In the genomic region with DNA sequence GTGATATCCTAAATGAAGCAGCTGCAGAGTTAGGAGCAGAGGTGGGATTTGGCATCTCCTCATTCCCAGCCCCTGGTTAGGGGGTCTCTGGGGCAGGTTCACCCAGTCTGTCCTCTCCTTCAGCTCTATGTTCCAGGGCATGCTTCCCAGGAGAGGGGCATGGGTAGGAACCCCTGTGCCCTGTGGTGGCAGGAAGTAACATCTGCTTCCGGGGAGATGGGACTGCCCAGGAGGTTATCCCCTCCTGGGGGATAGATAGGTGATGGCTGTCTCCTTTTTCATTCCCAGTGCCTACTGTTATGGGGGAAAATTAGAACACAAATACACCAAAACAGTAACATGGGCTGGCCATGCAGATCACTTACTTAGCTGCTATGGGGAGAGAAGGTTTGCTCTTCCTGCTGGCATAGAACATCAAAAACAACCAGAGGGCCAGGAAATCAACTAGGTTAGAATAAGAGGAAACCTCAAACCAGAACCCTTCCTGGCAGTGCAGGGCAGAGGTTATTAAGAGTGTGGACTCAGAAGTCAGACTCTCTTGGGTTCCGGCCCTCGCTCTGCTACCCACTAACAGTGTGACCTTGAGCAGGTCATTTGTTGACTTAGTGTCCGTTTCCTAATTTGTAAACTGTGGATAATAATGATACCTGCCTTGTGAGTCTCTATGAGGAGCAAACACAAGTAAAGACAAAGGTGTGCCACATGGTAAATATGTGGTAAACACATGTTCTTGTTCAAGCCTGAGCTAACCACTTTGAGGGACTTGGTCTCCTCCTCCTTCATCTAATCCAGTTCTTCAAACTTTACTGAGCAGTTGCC, we compare ENCODE assay signal across 1 cellular context.
TF ChIP-seq lines count a peak whose summit lies in the region.

No MANE protein-coding gene starts in this region.

TF ChIP-seq in HepG2, 621 proteins besides CTCF, POLR2A, EP300 and RAD21 (continued from another document and continues in another):
- TF ChIP-seq, protein P1, sequence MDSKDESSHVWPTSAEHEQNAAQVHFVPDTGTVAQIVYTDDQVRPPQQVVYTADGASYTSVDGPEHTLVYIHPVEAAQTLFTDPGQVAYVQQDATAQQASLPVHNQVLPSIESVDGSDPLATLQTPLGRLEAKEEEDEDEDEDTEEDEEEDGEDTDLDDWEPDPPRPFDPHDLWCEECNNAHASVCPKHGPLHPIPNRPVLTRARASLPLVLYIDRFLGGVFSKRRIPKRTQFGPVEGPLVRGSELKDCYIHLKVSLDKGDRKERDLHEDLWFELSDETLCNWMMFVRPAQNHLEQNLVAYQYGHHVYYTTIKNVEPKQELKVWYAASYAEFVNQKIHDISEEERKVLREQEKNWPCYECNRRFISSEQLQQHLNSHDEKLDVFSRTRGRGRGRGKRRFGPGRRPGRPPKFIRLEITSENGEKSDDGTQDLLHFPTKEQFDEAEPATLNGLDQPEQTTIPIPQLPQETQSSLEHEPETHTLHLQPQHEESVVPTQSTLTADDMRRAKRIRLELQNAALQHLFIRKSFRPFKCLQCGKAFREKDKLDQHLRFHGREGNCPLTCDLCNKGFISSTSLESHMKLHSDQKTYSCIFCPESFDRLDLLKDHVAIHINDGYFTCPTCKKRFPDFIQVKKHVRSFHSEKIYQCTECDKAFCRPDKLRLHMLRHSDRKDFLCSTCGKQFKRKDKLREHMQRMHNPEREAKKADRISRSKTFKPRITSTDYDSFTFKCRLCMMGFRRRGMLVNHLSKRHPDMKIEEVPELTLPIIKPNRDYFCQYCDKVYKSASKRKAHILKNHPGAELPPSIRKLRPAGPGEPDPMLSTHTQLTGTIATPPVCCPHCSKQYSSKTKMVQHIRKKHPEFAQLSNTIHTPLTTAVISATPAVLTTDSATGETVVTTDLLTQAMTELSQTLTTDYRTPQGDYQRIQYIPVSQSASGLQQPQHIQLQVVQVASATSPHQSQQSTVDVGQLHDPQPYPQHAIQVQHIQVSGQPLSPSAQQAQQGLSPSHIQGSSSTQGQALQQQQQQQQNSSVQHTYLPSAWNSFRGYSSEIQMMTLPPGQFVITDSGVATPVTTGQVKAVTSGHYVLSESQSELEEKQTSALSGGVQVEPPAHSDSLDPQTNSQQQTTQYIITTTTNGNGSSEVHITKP (CRISPR knock-in tag; IDR thresholded peaks at IDR 0.05; ENCODE audit: low read depth): no peak
- TF ChIP-seq MED1 (CRISPR knock-in tag; IDR thresholded peaks at IDR 0.05): 0 out of 2 replicates have a peak, but pooled peaks have one; percentile 16
- TF ChIP-seq LCORL (IDR thresholded peaks at IDR 0.05): no peak
- TF ChIP-seq LCORL (CRISPR knock-in tag; IDR thresholded peaks at IDR 0.05): no peak
- TF ChIP-seq, protein P2, sequence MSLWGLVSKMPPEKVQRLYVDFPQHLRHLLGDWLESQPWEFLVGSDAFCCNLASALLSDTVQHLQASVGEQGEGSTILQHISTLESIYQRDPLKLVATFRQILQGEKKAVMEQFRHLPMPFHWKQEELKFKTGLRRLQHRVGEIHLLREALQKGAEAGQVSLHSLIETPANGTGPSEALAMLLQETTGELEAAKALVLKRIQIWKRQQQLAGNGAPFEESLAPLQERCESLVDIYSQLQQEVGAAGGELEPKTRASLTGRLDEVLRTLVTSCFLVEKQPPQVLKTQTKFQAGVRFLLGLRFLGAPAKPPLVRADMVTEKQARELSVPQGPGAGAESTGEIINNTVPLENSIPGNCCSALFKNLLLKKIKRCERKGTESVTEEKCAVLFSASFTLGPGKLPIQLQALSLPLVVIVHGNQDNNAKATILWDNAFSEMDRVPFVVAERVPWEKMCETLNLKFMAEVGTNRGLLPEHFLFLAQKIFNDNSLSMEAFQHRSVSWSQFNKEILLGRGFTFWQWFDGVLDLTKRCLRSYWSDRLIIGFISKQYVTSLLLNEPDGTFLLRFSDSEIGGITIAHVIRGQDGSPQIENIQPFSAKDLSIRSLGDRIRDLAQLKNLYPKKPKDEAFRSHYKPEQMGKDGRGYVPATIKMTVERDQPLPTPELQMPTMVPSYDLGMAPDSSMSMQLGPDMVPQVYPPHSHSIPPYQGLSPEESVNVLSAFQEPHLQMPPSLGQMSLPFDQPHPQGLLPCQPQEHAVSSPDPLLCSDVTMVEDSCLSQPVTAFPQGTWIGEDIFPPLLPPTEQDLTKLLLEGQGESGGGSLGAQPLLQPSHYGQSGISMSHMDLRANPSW (CRISPR knock-in tag; IDR thresholded peaks at IDR 0.05; ENCODE audit: borderline replicate concordance): no peak
- no peak for TF ChIP-seq TBP (CRISPR knock-in tag; IDR thresholded peaks at IDR 0.05)
- TF ChIP-seq, protein P3, sequence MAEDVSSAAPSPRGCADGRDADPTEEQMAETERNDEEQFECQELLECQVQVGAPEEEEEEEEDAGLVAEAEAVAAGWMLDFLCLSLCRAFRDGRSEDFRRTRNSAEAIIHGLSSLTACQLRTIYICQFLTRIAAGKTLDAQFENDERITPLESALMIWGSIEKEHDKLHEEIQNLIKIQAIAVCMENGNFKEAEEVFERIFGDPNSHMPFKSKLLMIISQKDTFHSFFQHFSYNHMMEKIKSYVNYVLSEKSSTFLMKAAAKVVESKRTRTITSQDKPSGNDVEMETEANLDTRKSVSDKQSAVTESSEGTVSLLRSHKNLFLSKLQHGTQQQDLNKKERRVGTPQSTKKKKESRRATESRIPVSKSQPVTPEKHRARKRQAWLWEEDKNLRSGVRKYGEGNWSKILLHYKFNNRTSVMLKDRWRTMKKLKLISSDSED (CRISPR knock-in tag; IDR thresholded peaks at IDR 0.05): no peak
- TF ChIP-seq, protein P4, sequence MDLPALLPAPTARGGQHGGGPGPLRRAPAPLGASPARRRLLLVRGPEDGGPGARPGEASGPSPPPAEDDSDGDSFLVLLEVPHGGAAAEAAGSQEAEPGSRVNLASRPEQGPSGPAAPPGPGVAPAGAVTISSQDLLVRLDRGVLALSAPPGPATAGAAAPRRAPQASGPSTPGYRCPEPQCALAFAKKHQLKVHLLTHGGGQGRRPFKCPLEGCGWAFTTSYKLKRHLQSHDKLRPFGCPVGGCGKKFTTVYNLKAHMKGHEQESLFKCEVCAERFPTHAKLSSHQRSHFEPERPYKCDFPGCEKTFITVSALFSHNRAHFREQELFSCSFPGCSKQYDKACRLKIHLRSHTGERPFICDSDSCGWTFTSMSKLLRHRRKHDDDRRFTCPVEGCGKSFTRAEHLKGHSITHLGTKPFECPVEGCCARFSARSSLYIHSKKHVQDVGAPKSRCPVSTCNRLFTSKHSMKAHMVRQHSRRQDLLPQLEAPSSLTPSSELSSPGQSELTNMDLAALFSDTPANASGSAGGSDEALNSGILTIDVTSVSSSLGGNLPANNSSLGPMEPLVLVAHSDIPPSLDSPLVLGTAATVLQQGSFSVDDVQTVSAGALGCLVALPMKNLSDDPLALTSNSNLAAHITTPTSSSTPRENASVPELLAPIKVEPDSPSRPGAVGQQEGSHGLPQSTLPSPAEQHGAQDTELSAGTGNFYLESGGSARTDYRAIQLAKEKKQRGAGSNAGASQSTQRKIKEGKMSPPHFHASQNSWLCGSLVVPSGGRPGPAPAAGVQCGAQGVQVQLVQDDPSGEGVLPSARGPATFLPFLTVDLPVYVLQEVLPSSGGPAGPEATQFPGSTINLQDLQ (CRISPR knock-in tag; IDR thresholded peaks at IDR 0.05): no peak
- no peak for TF ChIP-seq ZFP62 (CRISPR knock-in tag; IDR thresholded peaks at IDR 0.05)
- no peak for TF ChIP-seq ZNF777 (CRISPR knock-in tag; IDR thresholded peaks at IDR 0.05)
- no peak for TF ChIP-seq ZMYM4 (CRISPR knock-in tag; IDR thresholded peaks at IDR 0.05)
- TF ChIP-seq TCF7L2 (IDR thresholded peaks at IDR 0.05; ENCODE audit: low read depth, low read length): no peak
- no peak for TF ChIP-seq ISL2 (CRISPR knock-in tag; IDR thresholded peaks at IDR 0.05)
- no peak for TF ChIP-seq HIVEP1 (CRISPR knock-in tag; IDR thresholded peaks at IDR 0.05)
- TF ChIP-seq KDM3A (CRISPR knock-in tag; IDR thresholded peaks at IDR 0.05; ENCODE audit: low read depth): no peak
- TF ChIP-seq FOXP1 (IDR thresholded peaks at IDR 0.05): no peak
- peak; percentile 75 for TF ChIP-seq FOXP1 (CRISPR knock-in tag; IDR thresholded peaks at IDR 0.05)
- TF ChIP-seq SMAD3 (CRISPR knock-in tag; IDR thresholded peaks at IDR 0.05): no peak
- no peak for TF ChIP-seq ZNF556 (CRISPR knock-in tag; IDR thresholded peaks at IDR 0.05; ENCODE audit: borderline replicate concordance)
- no peak for TF ChIP-seq ZEB1 (IDR thresholded peaks at IDR 0.05; ENCODE audit: insufficient replicate concordance, low read depth)
- TF ChIP-seq TEAD2 (CRISPR knock-in tag; IDR thresholded peaks at IDR 0.05): no peak
- TF ChIP-seq, protein P5, sequence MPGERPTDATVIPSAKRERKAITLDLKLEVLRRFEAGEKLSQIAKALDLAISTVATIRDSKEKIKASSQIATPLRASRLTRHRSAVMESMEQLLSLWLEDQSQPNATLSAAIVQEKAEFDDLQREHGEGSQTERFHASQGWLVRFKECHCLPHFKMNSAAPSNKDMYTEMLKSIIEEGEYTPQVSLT (CRISPR knock-in tag; IDR thresholded peaks at IDR 0.05; ENCODE audit: borderline replicate concordance, low read depth): no peak
- TF ChIP-seq ZBTB7A (CRISPR knock-in tag; IDR thresholded peaks at IDR 0.05): no peak
- TF ChIP-seq MAZ (IDR thresholded peaks at IDR 0.05; ENCODE audit: borderline replicate concordance, low read depth, low read length): no peak
- TF ChIP-seq MAZ (CRISPR knock-in tag; IDR thresholded peaks at IDR 0.05; ENCODE audit: low read depth): no peak
- no peak for TF ChIP-seq ADNP (CRISPR knock-in tag; IDR thresholded peaks at IDR 0.05)
- TF ChIP-seq, protein P6, sequence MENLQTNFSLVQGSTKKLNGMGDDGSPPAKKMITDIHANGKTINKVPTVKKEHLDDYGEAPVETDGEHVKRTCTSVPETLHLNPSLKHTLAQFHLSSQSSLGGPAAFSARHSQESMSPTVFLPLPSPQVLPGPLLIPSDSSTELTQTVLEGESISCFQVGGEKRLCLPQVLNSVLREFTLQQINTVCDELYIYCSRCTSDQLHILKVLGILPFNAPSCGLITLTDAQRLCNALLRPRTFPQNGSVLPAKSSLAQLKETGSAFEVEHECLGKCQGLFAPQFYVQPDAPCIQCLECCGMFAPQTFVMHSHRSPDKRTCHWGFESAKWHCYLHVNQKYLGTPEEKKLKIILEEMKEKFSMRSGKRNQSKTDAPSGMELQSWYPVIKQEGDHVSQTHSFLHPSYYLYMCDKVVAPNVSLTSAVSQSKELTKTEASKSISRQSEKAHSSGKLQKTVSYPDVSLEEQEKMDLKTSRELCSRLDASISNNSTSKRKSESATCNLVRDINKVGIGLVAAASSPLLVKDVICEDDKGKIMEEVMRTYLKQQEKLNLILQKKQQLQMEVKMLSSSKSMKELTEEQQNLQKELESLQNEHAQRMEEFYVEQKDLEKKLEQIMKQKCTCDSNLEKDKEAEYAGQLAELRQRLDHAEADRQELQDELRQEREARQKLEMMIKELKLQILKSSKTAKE (CRISPR knock-in tag; IDR thresholded peaks at IDR 0.05; ENCODE audit: borderline replicate concordance): no peak
- TF ChIP-seq DNMT1 (CRISPR knock-in tag; IDR thresholded peaks at IDR 0.05): no peak
- TF ChIP-seq, protein P7, sequence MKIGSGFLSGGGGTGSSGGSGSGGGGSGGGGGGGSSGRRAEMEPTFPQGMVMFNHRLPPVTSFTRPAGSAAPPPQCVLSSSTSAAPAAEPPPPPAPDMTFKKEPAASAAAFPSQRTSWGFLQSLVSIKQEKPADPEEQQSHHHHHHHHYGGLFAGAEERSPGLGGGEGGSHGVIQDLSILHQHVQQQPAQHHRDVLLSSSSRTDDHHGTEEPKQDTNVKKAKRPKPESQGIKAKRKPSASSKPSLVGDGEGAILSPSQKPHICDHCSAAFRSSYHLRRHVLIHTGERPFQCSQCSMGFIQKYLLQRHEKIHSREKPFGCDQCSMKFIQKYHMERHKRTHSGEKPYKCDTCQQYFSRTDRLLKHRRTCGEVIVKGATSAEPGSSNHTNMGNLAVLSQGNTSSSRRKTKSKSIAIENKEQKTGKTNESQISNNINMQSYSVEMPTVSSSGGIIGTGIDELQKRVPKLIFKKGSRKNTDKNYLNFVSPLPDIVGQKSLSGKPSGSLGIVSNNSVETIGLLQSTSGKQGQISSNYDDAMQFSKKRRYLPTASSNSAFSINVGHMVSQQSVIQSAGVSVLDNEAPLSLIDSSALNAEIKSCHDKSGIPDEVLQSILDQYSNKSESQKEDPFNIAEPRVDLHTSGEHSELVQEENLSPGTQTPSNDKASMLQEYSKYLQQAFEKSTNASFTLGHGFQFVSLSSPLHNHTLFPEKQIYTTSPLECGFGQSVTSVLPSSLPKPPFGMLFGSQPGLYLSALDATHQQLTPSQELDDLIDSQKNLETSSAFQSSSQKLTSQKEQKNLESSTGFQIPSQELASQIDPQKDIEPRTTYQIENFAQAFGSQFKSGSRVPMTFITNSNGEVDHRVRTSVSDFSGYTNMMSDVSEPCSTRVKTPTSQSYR (CRISPR knock-in tag; IDR thresholded peaks at IDR 0.05; ENCODE audit: borderline replicate concordance): no peak
- no peak for TF ChIP-seq ZNF570 (CRISPR knock-in tag; IDR thresholded peaks at IDR 0.05; ENCODE audit: borderline replicate concordance)
- TF ChIP-seq CHCHD3 (CRISPR knock-in tag; IDR thresholded peaks at IDR 0.05): no peak
- TF ChIP-seq ZIK1 (CRISPR knock-in tag; IDR thresholded peaks at IDR 0.05; ENCODE audit: borderline replicate concordance, low read depth): no peak
- TF ChIP-seq, protein P8, sequence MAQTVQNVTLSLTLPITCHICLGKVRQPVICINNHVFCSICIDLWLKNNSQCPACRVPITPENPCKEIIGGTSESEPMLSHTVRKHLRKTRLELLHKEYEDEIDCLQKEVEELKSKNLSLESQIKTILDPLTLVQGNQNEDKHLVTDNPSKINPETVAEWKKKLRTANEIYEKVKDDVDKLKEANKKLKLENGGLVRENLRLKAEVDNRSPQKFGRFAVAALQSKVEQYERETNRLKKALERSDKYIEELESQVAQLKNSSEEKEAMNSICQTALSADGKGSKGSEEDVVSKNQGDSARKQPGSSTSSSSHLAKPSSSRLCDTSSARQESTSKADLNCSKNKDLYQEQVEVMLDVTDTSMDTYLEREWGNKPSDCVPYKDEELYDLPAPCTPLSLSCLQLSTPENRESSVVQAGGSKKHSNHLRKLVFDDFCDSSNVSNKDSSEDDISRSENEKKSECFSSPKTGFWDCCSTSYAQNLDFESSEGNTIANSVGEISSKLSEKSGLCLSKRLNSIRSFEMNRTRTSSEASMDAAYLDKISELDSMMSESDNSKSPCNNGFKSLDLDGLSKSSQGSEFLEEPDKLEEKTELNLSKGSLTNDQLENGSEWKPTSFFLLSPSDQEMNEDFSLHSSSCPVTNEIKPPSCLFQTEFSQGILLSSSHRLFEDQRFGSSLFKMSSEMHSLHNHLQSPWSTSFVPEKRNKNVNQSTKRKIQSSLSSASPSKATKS (CRISPR knock-in tag; IDR thresholded peaks at IDR 0.05): no peak
- TF ChIP-seq NPAS2 (CRISPR knock-in tag; IDR thresholded peaks at IDR 0.05; ENCODE audit: borderline replicate concordance): no peak
- no peak for TF ChIP-seq SKI (IDR thresholded peaks at IDR 0.05; ENCODE audit: partially characterized antibody)
